1 cellular context compared by ENCODE assay signal in genomic region chr14:75198291-75198933, GRCh38.
TF ChIP-seq lines count a peak whose summit lies in the region.

No MANE protein-coding gene starts in this region.

TF ChIP-seq in GM23338, 12 proteins besides CTCF, POLR2A, EP300 and RAD21 (continued from another document):
- no peak for TF ChIP-seq JUNB (IDR thresholded peaks at IDR 0.05; ENCODE audit: unreplicated experiment)
- TF ChIP-seq ZNF114 (CRISPR knock-in tag; IDR thresholded peaks at IDR 0.05) = no peak
